28 cellular contexts compared by ENCODE assay signal in genomic region chr4:115353370-115353769, GRCh38.
"Had no signal": no experiment of that assay in that cellular context is flagged by ENCODE, and none has a peak within 500 bp of the region (broad histone marks: within the 10 kb centered on the region; RNA-seq: fewer than 3 reads in every experiment).

No MANE protein-coding gene starts in this region.

- H3K9me3 ChIP-seq: testis, thyroid gland, upper lobe of right lung, uterus, vagina had no signal

- H3K4me3 ChIP-seq: stomach, suprapubic skin, testis, thoracic aorta, thyroid gland, tibial artery, tibial nerve, transverse colon, upper lobe of left lung, upper lobe of right lung, uterus, vagina had no signal

- H3K27me3 ChIP-seq: stomach, suprapubic skin, testis, thyroid gland, tibial artery, tibial nerve, transverse colon, upper lobe of left lung, upper lobe of right lung, uterus, vagina had no signal

- H3K36me3 Mint-ChIP-seq: stimulated activated effector memory CD8-positive, alpha-beta T cell treated with anti-CD3 and anti-CD28 coated beads, Interleukin-12 subunit alpha, Interleukin-12 subunit beta, amount 100 ng/mL, for 72 hours; stimulated activated memory B cell treated with anti-CD40 and anti-IgM and Interleukin-4, amounts not matched to agents 10 μg/mL and 1 μg/mL and 100 μg/mL, for 72 hours; stimulated activated naive B cell treated with anti-CD40 and anti-IgM and Interleukin-4, amounts not matched to agents 10 μg/mL and 1 μg/mL and 100 μg/mL, for 72 hours; type B pancreatic cell had no signal

- ATAC-seq: stimulated activated effector memory CD8-positive, alpha-beta T cell treated with anti-CD3 and anti-CD28 coated beads, Interleukin-12 subunit alpha, Interleukin-12 subunit beta, amount 100 ng/mL, for 72 hours; stimulated activated memory B cell treated with anti-CD40 and anti-IgM and Interleukin-4, amounts not matched to agents 10 μg/mL and 1 μg/mL and 100 μg/mL, for 72 hours; stimulated activated naive B cell treated with anti-CD40 and anti-IgM and Interleukin-4, amounts not matched to agents 10 μg/mL and 1 μg/mL and 100 μg/mL, for 72 hours; stimulated activated naive CD8-positive, alpha-beta T cell treated with anti-CD3 and anti-CD28 coated beads, Interleukin-15, amount 100 ng/mL, for 72 hours; stimulated activated naive CD8-positive, alpha-beta T cell treated with anti-CD3 and anti-CD28 coated beads, Interleukin-15, Interleukin-2, amounts not matched to agents 100 U/mL and 50 U/mL, for 24 hours; upper lobe of right lung had no signal

- H3K4me1 Mint-ChIP-seq: stimulated activated effector memory CD8-positive, alpha-beta T cell treated with anti-CD3 and anti-CD28 coated beads, Interleukin-12 subunit alpha, Interleukin-12 subunit beta, amount 100 ng/mL, for 72 hours; stimulated activated memory B cell treated with anti-CD40 and anti-IgM and Interleukin-4, amounts not matched to agents 10 μg/mL and 1 μg/mL and 100 μg/mL, for 72 hours; stimulated activated naive B cell treated with anti-CD40 and anti-IgM and Interleukin-4, amounts not matched to agents 10 μg/mL and 1 μg/mL and 100 μg/mL, for 72 hours; stimulated activated naive CD8-positive, alpha-beta T cell treated with anti-CD3 and anti-CD28 coated beads, Interleukin-15, amount 100 ng/mL, for 72 hours had no signal

- H3K27me3 Mint-ChIP-seq: stimulated activated memory B cell treated with anti-CD40 and anti-IgM and Interleukin-4, amounts not matched to agents 10 μg/mL and 1 μg/mL and 100 μg/mL, for 72 hours; stimulated activated naive B cell treated with anti-CD40 and anti-IgM and Interleukin-4, amounts not matched to agents 10 μg/mL and 1 μg/mL and 100 μg/mL, for 72 hours; stimulated activated naive CD8-positive, alpha-beta T cell treated with anti-CD3 and anti-CD28 coated beads, Interleukin-15, amount 100 ng/mL, for 72 hours; stimulated activated naive CD8-positive, alpha-beta T cell treated with anti-CD3 and anti-CD28 coated beads, Interleukin-15, Interleukin-2, amounts not matched to agents 100 ng/mL and 50 ng/mL, for 24 hours; type B pancreatic cell had no signal

- H3K27ac ChIP-seq: stomach, suprapubic skin, testis, thoracic aorta, thyroid gland, tibial artery, tibial nerve, transverse colon, upper lobe of left lung, upper lobe of right lung, uterus, vagina had no signal

- DNase-seq: stimulated activated CD4-positive, alpha-beta T cell treated with anti-CD3 and anti-CD28 coated beads, Interleukin-2, amount 100 ng/mL, for 48 hours; stimulated activated CD4-positive, alpha-beta T cell treated with anti-CD3 and anti-CD28 coated beads, Interleukin-4, amount 100 ng/mL, for 1 hour; stimulated activated CD4-positive, alpha-beta T cell treated with anti-CD3 and anti-CD28 coated beads, Interleukin-4, amount 100 ng/mL, for 24 hours; stimulated activated CD4-positive, alpha-beta T cell treated with anti-CD3 and anti-CD28 coated beads, Interleukin-4, amount 100 ng/mL, for 4 hours; stimulated activated CD8-positive, alpha-beta memory T cell treated with anti-CD3 and anti-CD28 coated beads, Interleukin-4, amount 100 ng/mL, for 48 hours; stimulated activated naive B cell treated with anti-CD40 and anti-IgM and Interleukin-4, amounts not matched to agents 10 μg/mL and 1 μg/mL and 100 μg/mL, for 72 hours; stimulated activated naive CD4-positive, alpha-beta T cell; stimulated activated naive CD4-positive, alpha-beta T cell treated with Interleukin-2 at 50 U/mL for 16 hours; stimulated activated naive CD8-positive, alpha-beta T cell treated with anti-CD3 and anti-CD28 coated beads, Interleukin-15, amount 100 ng/mL, for 72 hours; stimulated activated naive CD8-positive, alpha-beta T cell treated with anti-CD3 and anti-CD28 coated beads, Interleukin-15, Interleukin-2, amounts not matched to agents 100 U/mL and 50 U/mL, for 24 hours; stomach; substantia nigra; testis; thyroid gland; tibial artery; transverse colon; trophoblast cell; upper lobe of left lung; upper lobe of right lung; uterus had no signal

- H3K27ac Mint-ChIP-seq: stimulated activated effector memory CD8-positive, alpha-beta T cell treated with anti-CD3 and anti-CD28 coated beads, Interleukin-12 subunit alpha, Interleukin-12 subunit beta, amount 100 ng/mL, for 72 hours; stimulated activated memory B cell treated with anti-CD40 and anti-IgM and Interleukin-4, amounts not matched to agents 10 μg/mL and 1 μg/mL and 100 μg/mL, for 72 hours; stimulated activated naive B cell treated with anti-CD40 and anti-IgM and Interleukin-4, amounts not matched to agents 10 μg/mL and 1 μg/mL and 100 μg/mL, for 72 hours; stimulated activated naive CD8-positive, alpha-beta T cell treated with anti-CD3 and anti-CD28 coated beads, Interleukin-15, amount 100 ng/mL, for 72 hours; stimulated activated naive CD8-positive, alpha-beta T cell treated with anti-CD3 and anti-CD28 coated beads, Interleukin-15, Interleukin-2, amounts not matched to agents 100 ng/mL and 50 ng/mL, for 24 hours; type B pancreatic cell had no signal

- H3K4me3 Mint-ChIP-seq: stimulated activated effector memory CD8-positive, alpha-beta T cell treated with anti-CD3 and anti-CD28 coated beads, Interleukin-12 subunit alpha, Interleukin-12 subunit beta, amount 100 ng/mL, for 72 hours; stimulated activated memory B cell treated with anti-CD40 and anti-IgM and Interleukin-4, amounts not matched to agents 10 μg/mL and 1 μg/mL and 100 μg/mL, for 72 hours; stimulated activated naive B cell treated with anti-CD40 and anti-IgM and Interleukin-4, amounts not matched to agents 10 μg/mL and 1 μg/mL and 100 μg/mL, for 72 hours; stimulated activated naive CD8-positive, alpha-beta T cell treated with anti-CD3 and anti-CD28 coated beads, Interleukin-15, amount 100 ng/mL, for 72 hours; stimulated activated naive CD8-positive, alpha-beta T cell treated with anti-CD3 and anti-CD28 coated beads, Interleukin-15, Interleukin-2, amounts not matched to agents 100 ng/mL and 50 ng/mL, for 24 hours; type B pancreatic cell had no signal

- H3K36me3 ChIP-seq: stomach, suprapubic skin, thoracic aorta, thyroid gland, tibial artery, tibial nerve, transverse colon, upper lobe of left lung, upper lobe of right lung, uterus, vagina had no signal

- H3K4me1 ChIP-seq: stomach, suprapubic skin, testis, thyroid gland, tibial artery, tibial nerve, transverse colon, upper lobe of left lung, upper lobe of right lung, uterus, vagina had no signal
